In the genomic region with DNA sequence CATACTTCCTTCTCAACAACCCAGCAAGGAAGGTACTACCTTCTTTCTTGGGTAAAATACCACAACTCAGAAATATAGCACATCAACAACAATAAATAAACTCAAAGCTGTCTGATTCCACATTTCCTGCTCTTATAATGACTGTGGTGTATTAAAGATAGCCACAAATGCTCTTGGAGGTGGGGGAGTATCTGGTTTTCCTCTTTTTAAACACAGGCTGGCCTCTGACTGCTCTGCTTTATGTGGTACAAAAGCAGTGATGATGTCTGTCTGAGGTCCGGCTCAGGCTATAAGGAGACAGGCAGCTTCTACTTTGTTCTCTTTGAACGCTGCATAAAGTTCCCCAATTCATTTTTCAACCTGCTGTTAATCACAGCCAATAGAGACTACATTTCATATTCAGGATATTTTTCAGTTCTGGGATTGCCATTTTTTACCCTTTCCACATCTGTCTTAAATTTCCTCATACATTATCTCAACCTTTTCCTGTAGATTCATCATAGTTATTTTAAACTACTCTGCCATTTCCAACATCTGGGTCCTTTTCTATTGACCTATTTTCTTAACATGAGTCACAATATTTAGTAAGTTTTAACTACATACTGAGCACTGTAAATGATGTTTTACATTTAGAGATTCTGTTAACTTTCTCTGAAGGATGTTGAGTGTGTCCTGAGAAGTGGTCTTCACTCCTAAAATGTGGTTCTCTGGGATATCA, we compare ENCODE assay signal across 16 cellular contexts.
A peak's percentile ranks its signal among the peaks of the same experiment; 100 is the strongest.
DNase-seq lines count a peak whose midpoint lies in the region; ATAC-seq and TF ChIP-seq lines count a peak whose summit lies in the region.
"Had no signal": no experiment of that assay in that cellular context is flagged by ENCODE, and none has a peak within 500 bp of the region (broad histone marks: within the 10 kb centered on the region; RNA-seq: fewer than 3 reads in every experiment).

No MANE protein-coding gene starts in this region.

- H3K4me3 ChIP-seq in foreskin fibroblast (ENCODE audit: low read depth in 1 of 2, low read length in 2 of 2), result no peak overlapping the region

- DNase-seq in AG20443 (ENCODE audit: low spot score), result peak; percentile 20
- DNase-seq in HS-5 (ENCODE audit: low read depth), result peak; percentile 60
- peak; percentile 80 for DNase-seq in amniotic epithelial cell (ENCODE audit: low read depth)
- DNase-seq in foreskin fibroblast, result peak; percentile 47 to 77
- no peak for DNase-seq in activated gamma-delta T cell (lab: John Stamatoyannopoulos, UW)
- no peak for DNase-seq in SHP77 treated with DMSO at 0.1 percent for 48 hours (lab: John Stamatoyannopoulos, UW)
- DNase-seq: activated CD4-positive, alpha-beta T cell treated with anti-CD3 and anti-CD28 coated beads, Interleukin-2, amount 50 U/mL, for 4 hours; Calu3; caudate nucleus; effector memory CD8-positive, alpha-beta T cell; mammary epithelial cell; naive thymus-derived CD8-positive, alpha-beta T cell; NCI-H524 treated with DMSO at 0.1 percent for 48 hours had no signal

- no peak for TF ChIP-seq CTCF in foreskin fibroblast (IDR thresholded peaks at IDR 0.05; ENCODE audit: low read depth, low read length)

- ATAC-seq in GM18873 (IDR thresholded peaks at IDR 0.05; ENCODE audit: low FRiP score, unreplicated experiment), result no peak
- ATAC-seq in HG03521 (IDR thresholded peaks at IDR 0.05; ENCODE audit: unreplicated experiment), result no peak
- ATAC-seq: effector memory CD8-positive, alpha-beta T cell; HCT116; naive thymus-derived CD8-positive, alpha-beta T cell had no signal

Comparison
In these comparisons a context has a peak if more than half of its experiments do, and no peak if none do; other contexts are left out.
1. DNase-seq: peak in AG20443 (single experiment), HS-5 (single experiment), amniotic epithelial cell (single experiment) and foreskin fibroblast (2 of 2); none in activated gamma-delta T cell (single experiment) and SHP77 treated with DMSO at 0.1 percent for 48 hours (single experiment).